ENCODE assay signal across 8 cellular contexts in genomic region chr7:5396999-5397656, GRCh38. TPM values are rescaled to one million over a fixed set of nuclear protein-coding genes. Genes with fewer than 3 reads are reported as not detected.
DNase-seq lines count a peak whose midpoint lies in the region; ATAC-seq and TF ChIP-seq lines count a peak whose summit lies in the region.

No MANE protein-coding gene starts in this region.

- no peaks in the 10 kb centered on the region for H3K27me3 ChIP-seq in testis

- CTCF ChIA-PET in activated CD8-positive, alpha-beta memory T cell treated with anti-CD3 and anti-CD28 coated beads, Interleukin-2, amount 10 ng/mL, durations not matched to agents 7 days and 5 days (lab: Charles Lee), result interaction anchor here (0.9 to 5.6 kb wide), 24 partner anchors 8 to 423 kb away, joined by 3 to 30 read pairs (median 4); partner anchors contain the start of genes RNF216 and TNRC18

- intact Hi-C loops in testis (cut with DNase I; ENCODE audit: low total_unique reads), result no loop called here

- H3K9me3 Mint-ChIP-seq in activated CD8-positive, alpha-beta memory T cell treated with anti-CD3 and anti-CD28 coated beads, Interleukin-2, amount 10 ng/mL, durations not matched to agents 7 days and 5 days (ENCODE audit: low read depth), result no peaks in the 10 kb centered on the region

- ATAC-seq in GM18517 (IDR thresholded peaks at IDR 0.05; ENCODE audit: unreplicated experiment) (peak; percentile 69), HG02973 (IDR thresholded peaks at IDR 0.05; ENCODE audit: unreplicated experiment) (peak; percentile 86)
- ATAC-seq in activated CD8-positive, alpha-beta memory T cell treated with anti-CD3 and anti-CD28 coated beads, Interleukin-2, amount 10 ng/mL, durations not matched to agents 7 days and 5 days, result peak; percentile 94

- no peaks in the 10 kb centered on the region for H3K4me1 ChIP-seq in testis

- H3K9me3 ChIP-seq in testis, result no peaks in the 10 kb centered on the region

- H3K27ac ChIP-seq in epithelial cell of prostate, result peak overlapping the region; percentile 93
- peak overlapping the region in 1 of 2 donors; percentile 41 for H3K27ac ChIP-seq in testis

- no peak overlapping the region for H3K4me3 ChIP-seq in testis

- no peak for TF ChIP-seq POLR2A in testis (IDR thresholded peaks at IDR 0.05)

- peaks cover 13% of the 10 kb centered on the region for H3K36me3 Mint-ChIP-seq in activated CD8-positive, alpha-beta memory T cell treated with anti-CD3 and anti-CD28 coated beads, Interleukin-2, amount 10 ng/mL, durations not matched to agents 7 days and 5 days

- no peaks in the 10 kb centered on the region for H3K27me3 Mint-ChIP-seq in activated CD8-positive, alpha-beta memory T cell treated with anti-CD3 and anti-CD28 coated beads, Interleukin-2, amount 10 ng/mL, durations not matched to agents 7 days and 5 days

- peaks cover 38% of the 10 kb centered on the region for H3K4me1 Mint-ChIP-seq in activated CD8-positive, alpha-beta memory T cell treated with anti-CD3 and anti-CD28 coated beads, Interleukin-2, amount 10 ng/mL, durations not matched to agents 7 days and 5 days

- H3K36me3 ChIP-seq in testis (ENCODE audit: low read depth, missing control alignments), result no peaks in the 10 kb centered on the region

- TF ChIP-seq CTCF in testis (IDR thresholded peaks at IDR 0.05), result no peak

- peak overlapping the region; percentile 79 for H3K4me3 Mint-ChIP-seq in activated CD8-positive, alpha-beta memory T cell treated with anti-CD3 and anti-CD28 coated beads, Interleukin-2, amount 10 ng/mL, durations not matched to agents 7 days and 5 days

- peak overlapping the region; percentile 97 for H3K27ac Mint-ChIP-seq in activated CD8-positive, alpha-beta memory T cell treated with anti-CD3 and anti-CD28 coated beads, Interleukin-2, amount 10 ng/mL, durations not matched to agents 7 days and 5 days

- DNase-seq in NK-92 (lab: John Stamatoyannopoulos, UW; ENCODE audit: unreplicated experiment), result peak; percentile 57
- peak; percentile 96 for DNase-seq in activated CD8-positive, alpha-beta memory T cell treated with anti-CD3 and anti-CD28 coated beads, Interleukin-2, amount 10 ng/mL, durations not matched to agents 7 days and 5 days
- DNase-seq in epithelial cell of prostate (ENCODE audit: low read depth, low spot score), result peak; percentile 90
- peak in 30 of 56 donors; percentile 6 to 70 (median 30) for DNase-seq in nucleus accumbens (lab: John Stamatoyannopoulos, UW)
- peak; percentile 62 for DNase-seq in testis
- DNase-seq in COR-L47 (lab: John Stamatoyannopoulos, UW), result no peak

- 63 to 79% methylated on average over 6 to 30 of the region's 30 CpGs for WGBS in testis, 2 donors

RNA-seq across cellular contexts. Expression of gene TNRC18, which starts 26.5 kb away (rescaled TPM):
- total RNA-seq in activated CD8-positive, alpha-beta memory T cell treated with anti-CD3 and anti-CD28 coated beads, Interleukin-2, amount 10 ng/mL, durations not matched to agents 7 days and 5 days, result 10 to 100 TPM; 64.0 to 65.7 TPM
- total RNA-seq in testis, result 100 to 1,000 TPM; 117 to 128 TPM
- 56.2 TPM for polyA plus RNA-seq in testis (ENCODE audit: insufficient read depth, low read depth, low replicate concordance)
